11 cellular contexts compared by ENCODE assay signal in genomic region chr1:195591917-195592672, GRCh38.
DNase-seq lines count a peak whose midpoint lies in the region; ATAC-seq and TF ChIP-seq lines count a peak whose summit lies in the region.
"Had no signal": no experiment of that assay in that cellular context is flagged by ENCODE, and none has a peak within 500 bp of the region (broad histone marks: within the 10 kb centered on the region; RNA-seq: fewer than 3 reads in every experiment).

No MANE protein-coding gene starts in this region.

- POLR2A ChIA-PET in AG04450 (lab: Yijun Ruan, JAX) = no interaction called here

- no peaks in the 10 kb centered on the region for H3K27me3 ChIP-seq in AG04450 (ENCODE audit: control insufficient read depth, insufficient read depth, low read length)
- H3K27me3 ChIP-seq in right lobe of liver = no peaks in the 10 kb centered on the region

- peak; percentile 63 for DNase-seq in AG04450 (ENCODE audit: low read depth, low spot score)
- DNase-seq in HPDE6-E6E7 (ENCODE audit: extremely low spot score) = peak; percentile 7
- peak; percentile 24 for DNase-seq in T1000 (lab: John Stamatoyannopoulos, UW)
- peak; percentile 65 for DNase-seq in glomerular visceral epithelial cell (ENCODE audit: extremely low spot score)
- DNase-seq in lower leg skin (ENCODE audit: low spot score in 2 of 2) = no peak
- DNase-seq in stimulated activated CD4-positive, alpha-beta T cell treated with anti-CD3 and anti-CD28 coated beads, Interleukin-2, amount 100 ng/mL, for 48 hours = no peak
- DNase-seq in occipital lobe (lab: John Stamatoyannopoulos, UW) = no peak
- no peak for DNase-seq in right lobe of liver
- DNase-seq: activated naive CD8-positive, alpha-beta T cell treated with anti-CD3 and anti-CD28 coated beads, Interleukin-2, amount 10 ng/mL, durations not matched to agents 7 days and 5 days; C1 segment of cervical spinal cord had no signal

- TF ChIP-seq POLR2A in lower leg skin (IDR thresholded peaks at IDR 0.05) (no peak), right lobe of liver (IDR thresholded peaks at IDR 0.05) (no peak)

- H3K4me3 ChIP-seq in AG04450 (ENCODE audit: low read depth, low read length) (no peak overlapping the region), lower leg skin (ENCODE audit: low read depth, poor library complexity, severe bottlenecking) (no peak overlapping the region), right lobe of liver (no peak overlapping the region)

- no peaks in the 10 kb centered on the region for H3K36me3 ChIP-seq in right lobe of liver

- WGBS in lower leg skin, 2 donors = 13 to 18% methylated on average over 3 of the region's 3 CpGs
- WGBS in right lobe of liver (ENCODE audit: insufficient coverage, low coverage, low lambda C conversion rate, missing lambda C conversion rate) = 32% methylated on average over 3 of the region's 3 CpGs

- H3K9me3 ChIP-seq in AG04450 (ENCODE audit: control insufficient read depth, insufficient read depth, low read length) = no peaks in the 10 kb centered on the region
- H3K9me3 ChIP-seq in right lobe of liver = no peaks in the 10 kb centered on the region

- no peaks in the 10 kb centered on the region for H3K4me1 ChIP-seq in right lobe of liver

- no peak overlapping the region for H3K27ac ChIP-seq in AG04450 (ENCODE audit: low read depth, low read length)
- H3K27ac ChIP-seq in right lobe of liver = no peak overlapping the region

- CTCF ChIA-PET in AG04450 (lab: Charles Lee) = no interaction called here

- TF ChIP-seq CTCF in AG04450 (IDR thresholded peaks at IDR 0.05; ENCODE audit: low read depth, low read length) (no peak), lower leg skin (IDR thresholded peaks at IDR 0.05) (no peak), right lobe of liver (IDR thresholded peaks at IDR 0.05) (no peak)

- no peak for ATAC-seq in right lobe of liver
- ATAC-seq: stimulated activated memory B cell treated with anti-CD40 and anti-IgM and Interleukin-4, amounts not matched to agents 10 μg/mL and 1 μg/mL and 100 μg/mL, for 72 hours had no signal

- intact Hi-C loops in lower leg skin (cut with DNase I; ENCODE audit: low total_unique reads) (no loop called here), right lobe of liver (cut with DNase I) (no loop called here)

Comparison
In these comparisons a context has a peak if more than half of its experiments do, and no peak if none do; other contexts are left out.
1. DNase-seq: peak in AG04450 (single experiment), HPDE6-E6E7 (single experiment), T1000 (single experiment) and glomerular visceral epithelial cell (single experiment); none in lower leg skin (0 of 2), stimulated activated CD4-positive, alpha-beta T cell treated with anti-CD3 and anti-CD28 coated beads, Interleukin-2, amount 100 ng/mL, for 48 hours (0 of 2), occipital lobe (single experiment) and right lobe of liver (0 of 3).